9 cellular contexts compared by ENCODE assay signal in the genomic region with DNA sequence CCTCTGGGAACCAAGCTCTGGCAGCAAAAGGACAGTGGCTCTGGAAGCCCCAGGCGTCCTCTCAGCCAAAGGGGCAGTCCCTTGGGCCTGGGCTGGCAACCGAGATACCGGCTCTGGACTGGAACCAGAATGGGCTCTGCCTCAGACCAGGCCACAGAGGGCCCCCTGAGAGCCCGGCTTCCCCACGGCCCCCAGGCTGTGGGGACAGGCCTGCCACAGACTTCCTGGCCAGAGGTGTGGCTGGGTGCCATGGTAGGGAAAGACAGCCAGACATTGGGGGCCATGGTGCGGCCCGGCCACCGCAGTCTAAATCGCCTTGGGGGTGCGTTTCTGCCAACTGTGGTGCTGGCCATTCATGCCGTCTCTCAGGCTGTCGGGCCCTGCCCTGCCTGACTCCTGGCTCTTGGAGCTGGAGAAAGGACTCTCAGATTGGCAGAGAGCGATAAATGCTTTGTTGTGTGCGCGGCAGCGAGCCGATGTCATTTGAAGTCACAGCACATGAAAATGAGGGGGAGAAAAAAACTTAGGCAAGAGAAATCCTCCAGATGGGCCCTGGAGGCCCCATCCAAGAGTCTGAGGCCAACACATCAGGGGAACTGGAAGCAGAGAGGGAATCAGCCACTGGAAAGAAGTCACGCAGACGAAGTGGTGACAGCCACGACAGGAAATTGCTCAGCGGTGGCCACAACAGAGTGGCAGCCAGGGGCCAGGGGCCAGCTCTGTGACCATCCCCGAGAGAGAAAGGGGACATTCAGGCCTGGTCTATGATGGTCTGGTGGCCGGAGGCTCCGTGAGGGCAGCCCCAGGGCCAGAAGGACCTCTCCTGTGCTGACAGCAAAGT. TPM values are rescaled to one million over a fixed set of nuclear protein-coding genes. Genes with fewer than 3 reads are reported as not detected.
DNase-seq lines count a peak whose midpoint lies in the region; TF ChIP-seq lines count a peak whose summit lies in the region.
"Had no signal": no experiment of that assay in that cellular context is flagged by ENCODE, and none has a peak within 500 bp of the region (broad histone marks: within the 10 kb centered on the region; RNA-seq: fewer than 3 reads in every experiment).

No MANE protein-coding gene starts in this region.

- no peak for DNase-seq in activated naive CD4-positive, alpha-beta T cell (lab: John Stamatoyannopoulos, UW)
- DNase-seq in colonic mucosa = no peak
- peak in 1 of 2 donors; percentile 62 for DNase-seq in uterus
- no peak for DNase-seq in GM13976 (ENCODE audit: low spot score)
- no peak for DNase-seq in activated effector memory CD4-positive, alpha-beta T cell treated with anti-CD3 and anti-CD28 coated beads, Interleukin-2, amount 50 U/mL, for 16 hours
- DNase-seq in NCI-H1048 (lab: John Stamatoyannopoulos, UW) = no peak
- DNase-seq: NCI-H446 treated with DMSO at 0.1 percent for 48 hours had no signal

- peaks cover 51% of the 10 kb centered on the region for H3K4me1 Mint-ChIP-seq in activated naive CD4-positive, alpha-beta T cell treated with anti-CD3 and anti-CD28 coated beads, Interleukin-2, amount 50 U/mL, for 24 hours

- no peak overlapping the region for H3K4me3 ChIP-seq in colonic mucosa
- H3K4me3 ChIP-seq in mucosa of stomach (ENCODE audit: low read length) = no peak overlapping the region
- H3K4me3 ChIP-seq in uterus = no peak overlapping the region

- H3K9ac ChIP-seq in colonic mucosa (ENCODE audit: low read depth in 2 of 2, low read length in 2 of 2) (peak overlapping the region; percentile 64 to 73), mucosa of stomach (ENCODE audit: low read length) (peak overlapping the region; percentile 53)

- no peaks in the 10 kb centered on the region for H3K27me3 Mint-ChIP-seq in activated naive CD4-positive, alpha-beta T cell treated with anti-CD3 and anti-CD28 coated beads, Interleukin-2, amount 50 U/mL, for 24 hours

- H3K27ac ChIP-seq in colonic mucosa = peak overlapping the region; percentile 50
- peak overlapping the region; percentile 70 to 84 for H3K27ac ChIP-seq in uterus

- TF ChIP-seq POLR2A in uterus (IDR thresholded peaks at IDR 0.05) = no peak

- H3K36me3 ChIP-seq in colonic mucosa (no peaks in the 10 kb centered on the region), mucosa of stomach (ENCODE audit: control insufficient read depth, insufficient read depth, low read length) (no peaks in the 10 kb centered on the region), uterus (no peaks in the 10 kb centered on the region)

- H3K27ac Mint-ChIP-seq in activated naive CD4-positive, alpha-beta T cell treated with anti-CD3 and anti-CD28 coated beads, Interleukin-2, amount 50 U/mL, for 24 hours = peak overlapping the region; percentile 90

- no peaks in the 10 kb centered on the region for H3K36me3 Mint-ChIP-seq in activated naive CD4-positive, alpha-beta T cell treated with anti-CD3 and anti-CD28 coated beads, Interleukin-2, amount 50 U/mL, for 24 hours

- no peak for TF ChIP-seq CTCF in colonic mucosa (IDR thresholded peaks at IDR 0.05)
- no peak for TF ChIP-seq CTCF in uterus (IDR thresholded peaks at IDR 0.05)
- no peak for TF ChIP-seq CTCF in GM13976 (IDR thresholded peaks at IDR 0.05; ENCODE audit: borderline replicate concordance, control extremely low read depth, extremely low read depth, insufficient read depth, missing control alignments)

- H3K4me3 Mint-ChIP-seq in activated naive CD4-positive, alpha-beta T cell treated with anti-CD3 and anti-CD28 coated beads, Interleukin-2, amount 50 U/mL, for 24 hours = no peak overlapping the region

- in situ Hi-C loops in GM13976 (cut with MboI; ENCODE audit: low sequenced_read_pairs, unreplicated experiment) = no loop called here

- no peaks in the 10 kb centered on the region for H3K9me3 Mint-ChIP-seq in activated naive CD4-positive, alpha-beta T cell treated with anti-CD3 and anti-CD28 coated beads, Interleukin-2, amount 50 U/mL, for 24 hours

- H3K9me3 ChIP-seq in colonic mucosa (no peaks in the 10 kb centered on the region), mucosa of stomach (ENCODE audit: control insufficient read depth, low read length) (no peaks in the 10 kb centered on the region), uterus (no peaks in the 10 kb centered on the region)

- intact Hi-C loops in colonic mucosa (cut with DNase I) = no loop called here
- intact Hi-C loops in uterus (cut with DNase I; ENCODE audit: low total_unique reads) = no loop called here

- peaks cover 46% of the 10 kb centered on the region for H3K4me1 ChIP-seq in colonic mucosa
- peaks cover 86% of the 10 kb centered on the region for H3K4me1 ChIP-seq in mucosa of stomach (ENCODE audit: control insufficient read depth, insufficient read depth, low read length)
- peaks cover 22 to 45% of the 10 kb centered on the region in 2 donors for H3K4me1 ChIP-seq in uterus

- H3K27me3 ChIP-seq in colonic mucosa = no peaks in the 10 kb centered on the region
- no peaks in the 10 kb centered on the region for H3K27me3 ChIP-seq in mucosa of stomach (ENCODE audit: control insufficient read depth, insufficient read depth, low read length)
- no peaks in the 10 kb centered on the region for H3K27me3 ChIP-seq in uterus

RNA-seq across cellular contexts. Expression of a gene that starts 26.5 kb away (rescaled TPM):
- 10 to 100 TPM; 54.0 to 66.6 TPM for total RNA-seq in colonic mucosa
- total RNA-seq in uterus = 10 to 100 TPM; 11.8 to 69.3 (median 29.5) TPM

RNA-seq across cellular contexts. Expression of a gene that starts 28.6 kb away (rescaled TPM):
- total RNA-seq in colonic mucosa (10 to 100 TPM; 15.6 to 53.2 TPM), uterus (10 to 100 TPM in 1 of 4 donors, 1 to 10 TPM in 2, under 1 TPM in 1; 0.59 to 12.9 (median 8.0) TPM)

RNA-seq across cellular contexts. Expression of a gene that starts 30.5 kb away (rescaled TPM):
- total RNA-seq in colonic mucosa (10 to 100 TPM; 38.0 to 63.2 TPM), uterus (10 to 100 TPM in 1 of 4 donors, 1 to 10 TPM in 1, under 1 TPM in 1, not detected in 1; 0.51 to 13.8 (median 5.8) TPM)

RNA-seq across cellular contexts. Expression of a gene that starts 35.2 kb away (rescaled TPM):
- total RNA-seq in colonic mucosa (100 to 1,000 TPM; 197 to 218 TPM), uterus (1 to 10 TPM in 3 of 4 donors, under 1 TPM in 1; 0.29 to 9.4 (median 6.2) TPM)
